In the genomic region with DNA sequence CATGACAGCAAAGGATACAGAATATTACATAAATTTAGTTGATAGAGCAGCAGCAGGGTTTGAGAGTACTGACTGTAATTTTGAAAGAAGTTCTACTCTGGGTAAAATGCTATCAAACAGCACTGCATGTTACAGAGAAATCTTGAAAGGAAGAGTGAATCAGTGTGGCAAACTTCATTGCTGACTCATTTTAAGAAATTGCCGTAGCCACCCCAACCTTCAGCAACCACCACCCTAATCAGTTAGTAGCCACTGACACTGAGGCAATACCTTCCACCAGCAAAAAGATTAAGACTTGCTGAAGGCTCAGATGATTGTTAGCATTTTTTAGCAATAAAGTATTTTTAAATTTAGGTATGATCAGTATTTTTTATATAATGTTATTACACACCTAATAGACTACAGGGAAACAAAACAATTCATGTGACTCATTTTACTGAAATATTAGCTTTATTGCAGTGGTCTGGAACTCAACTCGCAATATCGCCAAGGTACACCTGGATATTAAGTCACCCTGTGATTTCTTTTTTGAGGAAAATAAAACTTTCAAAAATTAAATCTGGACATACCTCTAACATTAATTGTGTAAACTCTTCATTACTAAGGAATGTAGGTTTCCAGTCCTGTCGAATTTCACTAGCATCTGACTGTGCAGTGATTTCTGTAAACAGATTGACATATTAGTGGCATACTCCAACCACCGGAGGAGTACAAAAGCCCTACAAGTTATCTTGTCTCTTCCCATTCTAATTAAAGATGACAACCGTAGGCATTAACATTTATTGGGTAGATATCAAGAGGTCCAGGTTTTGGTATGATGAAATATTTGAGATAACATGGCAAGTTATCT, we compare ENCODE assay signal across 16 cellular contexts.
DNase-seq lines count a peak whose midpoint lies in the region; ATAC-seq, FAIRE-seq and TF ChIP-seq lines count a peak whose summit lies in the region.
"Had no signal": no experiment of that assay in that cellular context is flagged by ENCODE, and none has a peak within 500 bp of the region (broad histone marks: within the 10 kb centered on the region; RNA-seq: fewer than 3 reads in every experiment).

No MANE protein-coding gene starts in this region.

- no peaks in the 10 kb centered on the region for H3K9me3 Mint-ChIP-seq in activated CD4-positive, alpha-beta memory T cell treated with anti-CD3 and anti-CD28 coated beads, Interleukin-2, amount 10 ng/mL, durations not matched to agents 7 days and 5 days

- TF ChIP-seq CTCF in fibroblast of mammary gland (conservative IDR thresholded peaks at IDR 0.05; ENCODE audit: control insufficient read depth, insufficient read depth, low read depth, low read length), result no peak
- no peak for TF ChIP-seq CTCF in GM13976 (IDR thresholded peaks at IDR 0.05; ENCODE audit: borderline replicate concordance, control extremely low read depth, extremely low read depth, insufficient read depth, missing control alignments)

- H3K4me3 ChIP-seq in fibroblast of mammary gland (ENCODE audit: control insufficient read depth, low read depth, low read length) (no peak overlapping the region), HAP-1 (no peak overlapping the region)
- H3K4me3 ChIP-seq: heart right ventricle, SK-N-MC, stomach had no signal

- FAIRE-seq in GM18507 (lab: Jason Lieb, UNC), result peak; percentile 35

- no peak overlapping the region for H3K4me3 Mint-ChIP-seq in activated CD4-positive, alpha-beta memory T cell treated with anti-CD3 and anti-CD28 coated beads, Interleukin-2, amount 10 ng/mL, durations not matched to agents 7 days and 5 days

- H3K36me3 ChIP-seq in HAP-1 (replicated peaks), result peaks cover 9% of the 10 kb centered on the region

- H3K4me1 Mint-ChIP-seq in activated CD4-positive, alpha-beta memory T cell treated with anti-CD3 and anti-CD28 coated beads, Interleukin-2, amount 10 ng/mL, durations not matched to agents 7 days and 5 days, result peaks cover 14% of the 10 kb centered on the region

- no peak overlapping the region for H3K27ac Mint-ChIP-seq in activated CD4-positive, alpha-beta memory T cell treated with anti-CD3 and anti-CD28 coated beads, Interleukin-2, amount 10 ng/mL, durations not matched to agents 7 days and 5 days
- H3K27ac Mint-ChIP-seq: CD4-positive, CD25-positive, alpha-beta regulatory T cell had no signal

- peak; percentile 37 for DNase-seq in ACHN
- no peak for DNase-seq in GM18507 (ENCODE audit: extremely low spot score, insufficient read length, low read depth)
- DNase-seq in activated CD4-positive, alpha-beta memory T cell treated with anti-CD3 and anti-CD28 coated beads, Interleukin-2, amount 10 ng/mL, durations not matched to agents 7 days and 5 days, result peak; percentile 39
- peak; percentile 73 for DNase-seq in fibroblast of mammary gland (ENCODE audit: low read depth)
- DNase-seq in HAP-1 (ENCODE audit: low spot score in 2 of 2), result no peak
- DNase-seq in hippocampal formation (lab: John Stamatoyannopoulos, UW), result no peak
- DNase-seq in GM13976 (ENCODE audit: low spot score), result no peak
- DNase-seq: activated CD4-positive, CD25-positive, alpha-beta regulatory T cell; heart right ventricle; NCI-H1417 treated with DMSO at 0.1 percent for 48 hours; NCI-H69; occipital lobe; stomach had no signal

- H3K4me1 ChIP-seq in HAP-1, result peaks cover 6% of the 10 kb centered on the region; the same call in 1 of the 2 replicates
- H3K4me1 ChIP-seq: stomach had no signal

- no peaks in the 10 kb centered on the region for H3K27me3 Mint-ChIP-seq in activated CD4-positive, alpha-beta memory T cell treated with anti-CD3 and anti-CD28 coated beads, Interleukin-2, amount 10 ng/mL, durations not matched to agents 7 days and 5 days
- H3K27me3 Mint-ChIP-seq: CD4-positive, CD25-positive, alpha-beta regulatory T cell had no signal

- no peaks in the 10 kb centered on the region for H3K9me3 ChIP-seq in HAP-1

- in situ Hi-C loops in ACHN (cut with HindIII; ENCODE audit: low pct_ligation_motif_present, low pct_unique_long_range_greater_than_20kb, low sequenced_read_pairs), result no loop called here
- in situ Hi-C loops in HAP-1 (cut with MboI; ENCODE audit: low sequenced_read_pairs), result no loop called here
- in situ Hi-C loops in GM13976 (cut with MboI; ENCODE audit: low sequenced_read_pairs, unreplicated experiment), result no loop called here

- CTCF ChIA-PET in activated CD4-positive, alpha-beta memory T cell treated with anti-CD3 and anti-CD28 coated beads, Interleukin-2, amount 10 ng/mL, durations not matched to agents 7 days and 5 days (lab: Charles Lee), result no interaction called here

- H3K27me3 ChIP-seq in HAP-1 (ENCODE audit: low read depth), result no peaks in the 10 kb centered on the region
- H3K27me3 ChIP-seq: heart right ventricle, stomach had no signal

- POLR2A ChIA-PET in activated CD4-positive, alpha-beta memory T cell treated with anti-CD3 and anti-CD28 coated beads, Interleukin-2, amount 10 ng/mL, durations not matched to agents 7 days and 5 days (lab: Charles Lee), result no interaction called here

- peaks cover 26% of the 10 kb centered on the region for H3K36me3 Mint-ChIP-seq in activated CD4-positive, alpha-beta memory T cell treated with anti-CD3 and anti-CD28 coated beads, Interleukin-2, amount 10 ng/mL, durations not matched to agents 7 days and 5 days (ENCODE audit: low read depth)

- ATAC-seq in HG03565 (IDR thresholded peaks at IDR 0.05; ENCODE audit: unreplicated experiment), result no peak
- ATAC-seq: heart right ventricle had no signal

Comparison
In these comparisons a context has a peak if more than half of its experiments do, and no peak if none do; other contexts are left out.
1. DNase-seq: peak in ACHN (single experiment), activated CD4-positive, alpha-beta memory T cell treated with anti-CD3 and anti-CD28 coated beads, Interleukin-2, amount 10 ng/mL, durations not matched to agents 7 days and 5 days (single experiment) and fibroblast of mammary gland (single experiment); none in GM18507 (single experiment), HAP-1 (0 of 2), hippocampal formation (0 of 2) and GM13976 (single experiment).